ENCODE assay signal across 14 cellular contexts in the genomic region with DNA sequence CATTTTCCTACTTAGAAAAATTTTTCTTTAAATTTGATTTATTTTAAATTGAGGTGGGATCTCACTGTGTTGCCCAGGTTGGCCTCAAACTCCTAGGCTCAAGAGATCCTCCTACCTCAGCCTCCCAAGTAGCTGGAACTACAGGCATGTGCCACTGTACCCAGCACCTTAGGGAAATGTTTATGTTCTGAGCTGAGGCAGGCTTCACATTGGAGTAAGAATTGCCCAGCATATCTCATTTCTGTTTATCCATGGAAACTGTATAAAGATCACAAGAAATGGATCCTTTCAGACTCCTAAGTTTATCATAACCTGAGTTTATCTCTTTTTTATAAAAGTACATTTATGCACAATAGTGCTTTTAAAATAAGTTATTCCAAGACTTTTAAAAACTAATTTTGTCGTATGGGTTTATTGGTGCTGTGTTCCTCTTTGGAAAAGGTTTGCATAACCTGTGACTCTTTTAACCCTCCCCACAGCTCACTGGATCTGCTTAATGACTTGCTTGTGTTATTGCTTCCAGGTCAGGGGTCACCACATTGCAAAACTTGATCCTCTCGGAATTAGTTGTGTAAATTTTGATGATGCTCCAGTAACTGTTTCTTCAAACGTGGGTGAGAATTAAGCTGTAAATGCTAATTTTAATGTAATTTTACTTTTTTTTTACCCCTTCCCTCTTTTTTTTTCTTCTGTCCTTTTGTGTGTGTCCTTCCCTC. TPM values are rescaled to one million over a fixed set of nuclear protein-coding genes. Genes with fewer than 3 reads are reported as not detected.
DNase-seq lines count a peak whose midpoint lies in the region; TF ChIP-seq lines count a peak whose summit lies in the region.
"Had no signal": no experiment of that assay in that cellular context is flagged by ENCODE, and none has a peak within 500 bp of the region (broad histone marks: within the 10 kb centered on the region; RNA-seq: fewer than 3 reads in every experiment).

No MANE protein-coding gene starts in this region.

- H3K27ac Mint-ChIP-seq in CD14-positive monocyte: peak overlapping the region in 6 of 7 donors; percentile 17 to 84 (median 70)

- no peaks in the 10 kb centered on the region for H3K9me3 ChIP-seq in Karpas-422 (ENCODE audit: low read length)
- no peaks in the 10 kb centered on the region for H3K9me3 ChIP-seq in neutrophil

- H3K79me2 ChIP-seq in Karpas-422 (ENCODE audit: low read length): peaks cover 2% of the 10 kb centered on the region

- peaks cover 14% of the 10 kb centered on the region; the same call in 1 of the 2 replicates for H3K36me3 ChIP-seq in Karpas-422 (ENCODE audit: insufficient read depth, low read length)
- H3K36me3 ChIP-seq in neutrophil: peaks cover 63% of the 10 kb centered on the region

- no peak overlapping the region for H3K4me2 ChIP-seq in Karpas-422 (ENCODE audit: low read depth, low read length, poor library complexity, severe bottlenecking)

- peaks cover 9% of the 10 kb centered on the region for H3K4me1 Mint-ChIP-seq in CD14-positive monocyte

- H3K4me3 Mint-ChIP-seq in CD14-positive monocyte: no peak overlapping the region

- no peaks in the 10 kb centered on the region for H4K20me1 ChIP-seq in Karpas-422 (ENCODE audit: insufficient read depth, low read depth, low read length)

- H3K9ac ChIP-seq in Karpas-422 (ENCODE audit: low read length): no peak overlapping the region

- peaks cover 64 to 83% of the 10 kb centered on the region in 2 donors for H3K36me3 Mint-ChIP-seq in CD14-positive monocyte

- no peak for TF ChIP-seq CTCF in CD14-positive monocyte (IDR thresholded peaks at IDR 0.05)
- no peak for TF ChIP-seq CTCF in coronary artery (IDR thresholded peaks at IDR 0.05)
- TF ChIP-seq CTCF in neutrophil (IDR thresholded peaks at IDR 0.05): no peak

- H3K9me2 ChIP-seq in Karpas-422 (replicated peaks; ENCODE audit: insufficient read depth, low read length): no peaks in the 10 kb centered on the region

- no peaks in the 10 kb centered on the region for H3K27me3 ChIP-seq in Karpas-422 (ENCODE audit: low read length)
- no peaks in the 10 kb centered on the region for H3K27me3 ChIP-seq in neutrophil

- no peak for DNase-seq in CD14-positive monocyte (ENCODE audit: low spot score)
- no peak for DNase-seq in Karpas-422
- DNase-seq in coronary artery (ENCODE audit: low spot score): peak; percentile 11
- DNase-seq in activated CD4-positive, alpha-beta T cell treated with anti-CD3 and anti-CD28 coated beads, Interleukin-2, amount 50 U/mL, for 4 hours: no peak
- no peak for DNase-seq in T-helper 9 cell
- no peak for DNase-seq in SW 1271 (lab: John Stamatoyannopoulos, UW)
- no peak for DNase-seq in NOMO-1 treated with dmso at 0.1 percent for 144 hours (lab: John Stamatoyannopoulos, UW; ENCODE audit: unreplicated experiment)
- DNase-seq: HCEC 1CT, NCI-H1048, NCI-H1694, NCI-H69, Right ventricle myocardium superior had no signal

- no peak overlapping the region for H2AFZ ChIP-seq in Karpas-422 (ENCODE audit: low read length)

- peaks cover 38% of the 10 kb centered on the region for H3K4me1 ChIP-seq in Karpas-422 (ENCODE audit: low read length)
- peaks cover 0 to 6% of the 10 kb centered on the region in 2 experiments for H3K4me1 ChIP-seq in neutrophil (ENCODE audit: control insufficient read depth in 1 of 2, insufficient read depth in 1 of 2, low read depth in 1 of 2, low read length in 1 of 2)

- no peaks in the 10 kb centered on the region for H3K27me3 Mint-ChIP-seq in CD14-positive monocyte (ENCODE audit: low read depth in 3 of 3)

- H3K4me3 ChIP-seq in Karpas-422 (ENCODE audit: low read length) (no peak overlapping the region), coronary artery (no peak overlapping the region), neutrophil (ENCODE audit: low read depth in 1 of 2, low read length in 1 of 2) (no peak overlapping the region)
- H3K4me3 ChIP-seq: GM12878 had no signal

- H3K27ac ChIP-seq in Karpas-422 (ENCODE audit: low read length) (peak overlapping the region; percentile 61; the same call in 1 of the 2 replicates), coronary artery (no peak overlapping the region), neutrophil (peak overlapping the region; percentile 29)

- intact Hi-C loops in CD14-positive monocyte (cut with micrococcal nuclease): loop anchor here in 1 of 2 donors (5.0 kb wide), 1 partner anchor 45 kb away; no protein-coding TSS in a partner anchor

- no peaks in the 10 kb centered on the region for H3K9me3 Mint-ChIP-seq in CD14-positive monocyte

RNA-seq across cellular contexts. Expression of gene OGDH, which starts 40.7 kb away (rescaled TPM):
- 10 to 100 TPM; 41.0 to 49.9 TPM for polyA plus RNA-seq in CD14-positive monocyte
- 24.9 and 34.9 TPM in 2 replicates for total RNA-seq in Karpas-422 (2014; rRNA removed; shearing (Covaris generic); ENCODE audit: low replicate concordance)

Comparison
In these comparisons a context has a peak if more than half of its experiments do, and no peak if none do; other contexts are left out.
1. H3K27ac ChIP-seq: peak in Karpas-422 (single experiment) and neutrophil (single experiment); none in coronary artery (0 of 2).